ENCODE assay signal across 8 cellular contexts in genomic region chr18:33761363-33761762, GRCh38.
DNase-seq lines count a peak whose midpoint lies in the region; TF ChIP-seq lines count a peak whose summit lies in the region.

No MANE protein-coding gene starts in this region.

- no peak for TF ChIP-seq POLR2A in erythroblast (IDR thresholded peaks at IDR 0.05; ENCODE audit: low read length)

- DNase-seq in NCI-H1092 (lab: John Stamatoyannopoulos, UW) (peak; percentile 52), NCI-H1092 treated with DMSO at 0.1 percent for 48 hours (lab: John Stamatoyannopoulos, UW) (no peak), NCI-H446 treated with DMSO at 0.1 percent for 48 hours (lab: John Stamatoyannopoulos, UW) (peak; percentile 16), erythroblast (lab: John Stamatoyannopoulos, UW) (peak; percentile 51 to 64), superior temporal gyrus (ENCODE audit: extremely low spot score) (peak; percentile 83), EL (no peak), HPDE6-E6E7 (ENCODE audit: extremely low spot score) (no peak)
- DNase-seq in activated CD4-positive, alpha-beta T cell treated with anti-CD3 and anti-CD28 coated beads, Interleukin-2, amount 50 U/mL, for 48 hours: no peak

Comparison
In these comparisons a context has a peak if more than half of its experiments do, and no peak if none do; other contexts are left out.
1. DNase-seq: peak in NCI-H1092 (single experiment), NCI-H446 treated with DMSO at 0.1 percent for 48 hours (single experiment), erythroblast (2 of 2) and superior temporal gyrus (single experiment); none in NCI-H1092 treated with DMSO at 0.1 percent for 48 hours (single experiment), activated CD4-positive, alpha-beta T cell treated with anti-CD3 and anti-CD28 coated beads, Interleukin-2, amount 50 U/mL, for 48 hours (0 of 2), EL (single experiment) and HPDE6-E6E7 (single experiment).